Comparison of ENCODE assay signal across 9 cellular contexts in the genomic region with DNA sequence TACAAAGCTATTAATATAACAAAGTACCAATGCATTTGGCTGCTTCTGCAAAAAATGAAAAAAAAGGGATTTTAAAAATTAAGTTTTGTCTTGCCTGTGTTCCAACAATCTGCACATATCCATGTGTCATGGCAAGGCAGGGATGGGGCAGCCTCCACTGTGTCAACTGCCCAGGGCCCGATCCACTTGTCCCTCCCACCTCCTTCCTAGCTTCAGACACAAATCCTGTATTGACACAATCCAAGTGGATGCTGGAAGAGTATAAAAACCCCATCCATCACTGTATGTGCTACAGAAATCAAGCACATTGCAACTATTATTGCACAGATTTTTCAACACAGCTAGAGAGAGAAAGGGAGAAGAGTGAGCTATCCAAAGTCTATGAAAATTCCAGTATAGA.
A peak's percentile ranks its signal among the peaks of the same experiment; 100 is the strongest.
DNase-seq lines count a peak whose midpoint lies in the region; ATAC-seq and TF ChIP-seq lines count a peak whose summit lies in the region.
"Had no signal": no experiment of that assay in that cellular context is flagged by ENCODE, and none has a peak within 500 bp of the region (broad histone marks: within the 10 kb centered on the region; RNA-seq: fewer than 3 reads in every experiment).

No MANE protein-coding gene starts in this region.

- no peaks in the 10 kb centered on the region for H3K27me3 Mint-ChIP-seq in activated CD4-positive, alpha-beta memory T cell treated with anti-CD3 and anti-CD28 coated beads for 36 hours

- DNase-seq in AML-193 (lab: John Stamatoyannopoulos, UW), result peak; percentile 43 to 55
- no peak for DNase-seq in activated CD4-positive, alpha-beta memory T cell treated with anti-CD3 and anti-CD28 coated beads for 36 hours
- DNase-seq in NCI-H1092 (lab: John Stamatoyannopoulos, UW), result no peak
- DNase-seq in activated gamma-delta T cell (lab: John Stamatoyannopoulos, UW), result no peak
- no peak for DNase-seq in NCI-H187 treated with DMSO at 0.1 percent for 48 hours (lab: John Stamatoyannopoulos, UW)

- no peak for ATAC-seq in HG03432 (IDR thresholded peaks at IDR 0.05; ENCODE audit: unreplicated experiment)

- no peak for TF ChIP-seq CTCF in GM12875 (IDR thresholded peaks at IDR 0.05; ENCODE audit: borderline replicate concordance, insufficient read depth, low read depth, low read length)

- H3K36me3 Mint-ChIP-seq in activated CD4-positive, alpha-beta memory T cell treated with anti-CD3 and anti-CD28 coated beads for 36 hours, result peaks cover 43% of the 10 kb centered on the region

- H3K9me3 Mint-ChIP-seq in activated CD4-positive, alpha-beta memory T cell treated with anti-CD3 and anti-CD28 coated beads for 36 hours, result no peaks in the 10 kb centered on the region

- H3K4me3 Mint-ChIP-seq in activated CD4-positive, alpha-beta memory T cell treated with anti-CD3 and anti-CD28 coated beads for 36 hours, result peak overlapping the region; percentile 96

- H3K4me1 Mint-ChIP-seq in activated CD4-positive, alpha-beta memory T cell treated with anti-CD3 and anti-CD28 coated beads for 36 hours (ENCODE audit: low read depth), result peaks cover 79% of the 10 kb centered on the region

- CTCF ChIA-PET in activated CD4-positive, alpha-beta memory T cell treated with anti-CD3 and anti-CD28 coated beads for 36 hours (lab: Charles Lee), result interaction anchor here (0.6 to 4.6 kb wide), 13 partner anchors 8 to 160 kb away, joined by 3 to 42 read pairs (median 4); a partner anchor contains a TSS

- no peaks in the 10 kb centered on the region for H3K36me3 ChIP-seq in mucosa of rectum (ENCODE audit: control insufficient read depth in 2 of 2, insufficient read depth in 2 of 2, low read length in 2 of 2)

- H3K4me3 ChIP-seq in GM12875 (ENCODE audit: low read depth, low read length) (peak overlapping the region; percentile 69), mucosa of rectum (ENCODE audit: low read length in 2 of 2) (peak overlapping the region; percentile 46 to 59)
- H3K4me3 ChIP-seq: smooth muscle cell had no signal

- H3K4me1 ChIP-seq in mucosa of rectum (ENCODE audit: control insufficient read depth in 2 of 2, insufficient read depth in 2 of 2, low read length in 2 of 2), result peaks cover 2 to 7% of the 10 kb centered on the region in 2 donors

- H3K27me3 ChIP-seq in mucosa of rectum (ENCODE audit: control insufficient read depth in 2 of 2, insufficient read depth in 2 of 2, low read length in 2 of 2), result no peaks in the 10 kb centered on the region

- H3K27ac ChIP-seq in mucosa of rectum (ENCODE audit: low read depth in 2 of 2, low read length in 2 of 2), result peak overlapping the region; percentile 56 to 73

- H3K9me3 ChIP-seq in mucosa of rectum (ENCODE audit: control insufficient read depth in 2 of 2, low read length in 2 of 2), result no peaks in the 10 kb centered on the region

- peak overlapping the region in 1 of 2 donors; percentile 50 for H3K9ac ChIP-seq in mucosa of rectum (ENCODE audit: low read depth in 1 of 2, low read length in 2 of 2)

- POLR2A ChIA-PET in activated CD4-positive, alpha-beta memory T cell treated with anti-CD3 and anti-CD28 coated beads for 36 hours (lab: Charles Lee), result interaction anchor here (1.0 to 4.4 kb wide), 7 partner anchors 9 to 106 kb away, joined by 3 to 36 read pairs (median 7); a partner anchor contains a TSS

- intact Hi-C loops in activated CD4-positive, alpha-beta memory T cell treated with anti-CD3 and anti-CD28 coated beads for 36 hours (cut with micrococcal nuclease), result loop anchor here (1.0 to 10.0 kb wide), 6 partner anchors 15 to 1537 kb away; a partner anchor contains a TSS

- H3K27ac Mint-ChIP-seq in activated CD4-positive, alpha-beta memory T cell treated with anti-CD3 and anti-CD28 coated beads for 36 hours, result peak overlapping the region; percentile 94

Comparison
In these comparisons a context has a peak if more than half of its experiments do, and no peak if none do; other contexts are left out.
1. DNase-seq: peak in AML-193 (2 of 2); none in activated CD4-positive, alpha-beta memory T cell treated with anti-CD3 and anti-CD28 coated beads for 36 hours (single experiment), NCI-H1092 (single experiment), activated gamma-delta T cell (single experiment) and NCI-H187 treated with DMSO at 0.1 percent for 48 hours (single experiment).